ENCODE assay signal across 1 cellular context in the genomic region with DNA sequence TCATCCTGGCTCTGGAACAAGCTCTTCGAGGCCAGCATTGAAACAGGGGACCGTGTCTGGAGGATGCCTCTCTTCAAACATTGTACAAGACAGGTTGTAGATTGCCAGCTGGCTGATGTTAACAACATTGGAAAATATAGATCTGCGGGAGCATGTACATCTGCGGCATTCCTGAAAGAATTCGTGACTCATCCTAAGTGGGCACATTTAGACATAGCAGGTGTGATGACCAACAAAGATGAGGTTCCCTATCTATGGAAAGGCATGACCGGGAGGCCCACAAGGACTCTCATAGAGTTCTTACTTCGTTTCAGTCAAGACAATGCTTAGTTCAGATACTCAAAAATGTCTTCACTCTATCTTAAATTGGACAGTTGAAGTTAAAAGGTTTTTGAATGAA.
TF ChIP-seq lines count a peak whose summit lies in the region.

No MANE protein-coding gene starts in this region.

TF ChIP-seq in HEK293T, 16 proteins besides CTCF, POLR2A, EP300 and RAD21 (continued from another document):
- no peak for TF ChIP-seq L3MBTL2 (conservative IDR thresholded peaks at IDR 0.05)
- no peak for TF ChIP-seq ELF4 (IDR thresholded peaks at IDR 0.05)
- no peak for TF ChIP-seq FOXA1 (IDR thresholded peaks at IDR 0.05)
- no peak for TF ChIP-seq TARDBP (IDR thresholded peaks at IDR 0.05)
- no peak for TF ChIP-seq BHLHE40 (IDR thresholded peaks at IDR 0.05; ENCODE audit: borderline replicate concordance)
- TF ChIP-seq CTBP1 (IDR thresholded peaks at IDR 0.05; ENCODE audit: borderline replicate concordance) = no peak
TF ChIP-seq in HEK293T: peak in this region for 0.
